ENCODE assay signal across 33 cellular contexts in genomic region chr2:5897249-5897648, GRCh38.
DNase-seq lines count a peak whose midpoint lies in the region; ATAC-seq and TF ChIP-seq lines count a peak whose summit lies in the region.
"Had no signal": no experiment of that assay in that cellular context is flagged by ENCODE, and none has a peak within 500 bp of the region (broad histone marks: within the 10 kb centered on the region; RNA-seq: fewer than 3 reads in every experiment).

No MANE protein-coding gene starts in this region.

- H3K79me1 ChIP-seq in IMR-90 (ENCODE audit: low read depth in 1 of 2, low read length in 2 of 2) = no peaks in the 10 kb centered on the region

- H3K4me2 ChIP-seq in IMR-90 (ENCODE audit: low read depth, low read length) (no peak overlapping the region), osteoblast (ENCODE audit: insufficient read depth, low read length) (no peak overlapping the region)
- H3K4me2 ChIP-seq: A549; BLaER1; BLaER1 treated with 17β-estradiol and CSF1 and Interleukin-3, amounts not matched to agents 10 nM and 100 nM had no signal

- H3K36me3 ChIP-seq in IMR-90 (ENCODE audit: control insufficient read depth, insufficient read depth, low read length) (no peaks in the 10 kb centered on the region), esophagus muscularis mucosa (no peaks in the 10 kb centered on the region), osteoblast (ENCODE audit: insufficient read depth, low read length) (no peaks in the 10 kb centered on the region)
- H3K36me3 ChIP-seq: BE2C; BLaER1; BLaER1 treated with 17β-estradiol and CSF1 and Interleukin-3, amounts not matched to agents 10 nM and 100 nM had no signal

- ATAC-seq in IMR-90 (ENCODE audit: low read depth) = no peak
- ATAC-seq in Right ventricle myocardium superior (ENCODE audit: poor library complexity) = no peak
- no peak for ATAC-seq in activated CD8-positive, alpha-beta T cell treated with anti-CD3 and anti-CD28 coated beads, Interleukin-2, amount 10 ng/mL, durations not matched to agents 7 days and 5 days
- ATAC-seq: A549; CD8-positive, alpha-beta T cell had no signal

- no peaks in the 10 kb centered on the region for H3K9me1 ChIP-seq in IMR-90 (ENCODE audit: insufficient read depth, low read length)

- H3K56ac ChIP-seq in IMR-90 (ENCODE audit: extremely low read depth, insufficient read depth, low read length) = no peak overlapping the region; the same call in 1 of the 2 replicates

- H3K9me3 ChIP-seq in IMR-90 (ENCODE audit: control insufficient read depth, insufficient read depth, low read length) (no peaks in the 10 kb centered on the region), esophagus muscularis mucosa (no peaks in the 10 kb centered on the region), osteoblast (ENCODE audit: low read depth, low read length) (no peaks in the 10 kb centered on the region)
- H3K9me3 ChIP-seq: A549, Caco-2 had no signal

- TF ChIP-seq RAD21 in IMR-90 (IDR thresholded peaks at IDR 0.05; ENCODE audit: low read length) = no peak

- H3K9ac ChIP-seq in IMR-90 (ENCODE audit: low read depth, low read length) = no peak overlapping the region
- H3K9ac ChIP-seq: BLaER1; BLaER1 treated with 17β-estradiol and CSF1 and Interleukin-3, amounts not matched to agents 10 nM and 100 nM had no signal

- H3K4me3 Mint-ChIP-seq in activated CD8-positive, alpha-beta T cell treated with anti-CD3 and anti-CD28 coated beads, Interleukin-2, amount 10 ng/mL, durations not matched to agents 7 days and 5 days = no peak overlapping the region
- H3K4me3 Mint-ChIP-seq: B cell; CD14-positive monocyte; CD4-positive, alpha-beta memory T cell; CD4-positive, alpha-beta T cell; CD4-positive, CD25-positive, alpha-beta regulatory T cell; CD8-positive, alpha-beta memory T cell; CD8-positive, alpha-beta T cell had no signal

- no peak overlapping the region for H2AFZ ChIP-seq in IMR-90 (replicated peaks; ENCODE audit: low read length, poor library complexity)
- H2AFZ ChIP-seq in osteoblast (ENCODE audit: low read length) = no peak overlapping the region

- TF ChIP-seq EP300 in esophagus muscularis mucosa (IDR thresholded peaks at IDR 0.05) = no peak

- H4K20me1 ChIP-seq in IMR-90 (ENCODE audit: insufficient read depth, low read length) (no peaks in the 10 kb centered on the region), osteoblast (ENCODE audit: insufficient read depth, low read length) (no peaks in the 10 kb centered on the region)
- H4K20me1 ChIP-seq: BLaER1; BLaER1 treated with 17β-estradiol and CSF1 and Interleukin-3, amounts not matched to agents 10 nM and 100 nM had no signal

- H3K14ac ChIP-seq in IMR-90 (replicated peaks; ENCODE audit: low read depth, low read length) = no peak overlapping the region

- H3K27ac Mint-ChIP-seq in activated CD8-positive, alpha-beta T cell treated with anti-CD3 and anti-CD28 coated beads, Interleukin-2, amount 10 ng/mL, durations not matched to agents 7 days and 5 days = no peak overlapping the region
- H3K27ac Mint-ChIP-seq: B cell; CD14-positive monocyte; CD4-positive, alpha-beta memory T cell; CD4-positive, alpha-beta T cell; CD4-positive, CD25-positive, alpha-beta regulatory T cell; CD8-positive, alpha-beta T cell had no signal

- no peak overlapping the region for H2BK5ac ChIP-seq in IMR-90 (ENCODE audit: low read depth, low read length, poor library complexity, severe bottlenecking)

- no peak overlapping the region for H3K4ac ChIP-seq in IMR-90 (ENCODE audit: low read depth, low read length)

- H4K91ac ChIP-seq in IMR-90 (ENCODE audit: insufficient read depth, low read depth, low read length) = no peak overlapping the region

- H2AK5ac ChIP-seq in IMR-90 (ENCODE audit: low read depth, low read length) = no peak overlapping the region

- H3K27me3 Mint-ChIP-seq in activated CD8-positive, alpha-beta T cell treated with anti-CD3 and anti-CD28 coated beads, Interleukin-2, amount 10 ng/mL, durations not matched to agents 7 days and 5 days (ENCODE audit: low read depth) = no peaks in the 10 kb centered on the region
- H3K27me3 Mint-ChIP-seq: B cell; CD4-positive, alpha-beta memory T cell; CD4-positive, alpha-beta T cell; CD4-positive, CD25-positive, alpha-beta regulatory T cell; CD8-positive, alpha-beta memory T cell had no signal

- no peak overlapping the region for H2BK20ac ChIP-seq in IMR-90 (ENCODE audit: low read depth, low read length)

- in situ Hi-C loops in IMR-90 (cut with MboI; ENCODE audit: low sequenced_read_pairs) = no loop called here

- POLR2A ChIA-PET in IMR-90 (lab: Charles Lee; ENCODE audit: unreplicated experiment) = no interaction called here
- POLR2A ChIA-PET in activated CD8-positive, alpha-beta T cell treated with anti-CD3 and anti-CD28 coated beads, Interleukin-2, amount 10 ng/mL, durations not matched to agents 7 days and 5 days (lab: Charles Lee) = no interaction called here

- peak overlapping the region; percentile 13 for H2AK9ac ChIP-seq in IMR-90 (replicated peaks; ENCODE audit: low read depth, low read length, poor library complexity)

- H3K4me1 ChIP-seq in IMR-90 (ENCODE audit: control insufficient read depth, insufficient read depth, low read length) (no peaks in the 10 kb centered on the region), esophagus muscularis mucosa (no peaks in the 10 kb centered on the region), osteoblast (ENCODE audit: insufficient read depth, low read length) (no peaks in the 10 kb centered on the region)
- H3K4me1 ChIP-seq: A549, BE2C, Caco-2 had no signal

- H3K27ac ChIP-seq in IMR-90 (ENCODE audit: insufficient read depth, low read length) (no peak overlapping the region), esophagus muscularis mucosa (replicated peaks in 1 of 4) (no peak overlapping the region), osteoblast (ENCODE audit: low read depth, low read length) (no peak overlapping the region)
- H3K27ac ChIP-seq: 22Rv1; A549; BLaER1; BLaER1 treated with 17β-estradiol and CSF1 and Interleukin-3, amounts not matched to agents 10 nM and 100 nM; C4-2B had no signal

- H3K23ac ChIP-seq in IMR-90 (ENCODE audit: low read depth, low read length) = no peak overlapping the region

- no peak overlapping the region for H2BK15ac ChIP-seq in IMR-90 (ENCODE audit: low read depth, low read length)

- no peak for TF ChIP-seq POLR2A in IMR-90 (IDR thresholded peaks at IDR 0.05; ENCODE audit: low read depth, low read length)
- TF ChIP-seq POLR2A in esophagus muscularis mucosa (IDR thresholded peaks at IDR 0.05; ENCODE audit: low read depth) = no peak

- no TSS peak for BruUV-seq in IMR-90 (replicated peaks; lab: Mats Ljungman, UMichigan)

- DNase-seq in IMR-90 = no peak
- peak; percentile 90 for DNase-seq in esophagus muscularis mucosa (ENCODE audit: extremely low spot score)
- DNase-seq in osteoblast (ENCODE audit: insufficient read length, low spot score, missing footprints) = peak; percentile 5
- DNase-seq in Kasumi-1 (lab: John Stamatoyannopoulos, UW) = no peak
- DNase-seq in Right ventricle myocardium superior = no peak
- no peak for DNase-seq in activated CD8-positive, alpha-beta T cell treated with anti-CD3 and anti-CD28 coated beads, Interleukin-2, amount 10 ng/mL, durations not matched to agents 7 days and 5 days
- DNase-seq: 8988T; ACHN; AML-193; BE2C; C1 segment of cervical spinal cord; Caco-2; Calu3; CD4-positive, alpha-beta memory T cell; CD4-positive, alpha-beta T cell; CD4-positive, CD25-positive, alpha-beta regulatory T cell; CD8-positive, alpha-beta memory T cell; CD8-positive, alpha-beta T cell; COR-L47; DMS 273 treated with DMSO at 0.1 percent for 48 hours; DMS153; DMS53; DMS79; DMS79 treated with DMSO at 0.1 percent for 48 hours; DND-41; EL had no signal

- 75% methylated on average over 2 of the region's 5 CpGs; no CpG with 5 or more reads in 1 of the 2 experiments for WGBS in IMR-90 (ENCODE audit: extremely low coverage in 2 of 2, insufficient read length in 1 of 2), 2 experiments
- WGBS in esophagus muscularis mucosa = 78% methylated on average over 5 of the region's 5 CpGs

- no peak overlapping the region for H4K8ac ChIP-seq in IMR-90 (ENCODE audit: low read depth in 2 of 2, low read length in 2 of 2)

- no peaks in the 10 kb centered on the region for H3K27me3 ChIP-seq in IMR-90 (ENCODE audit: control insufficient read depth, insufficient read depth, low read length)
- H3K27me3 ChIP-seq in esophagus muscularis mucosa = no peaks in the 10 kb centered on the region
- H3K27me3 ChIP-seq in osteoblast (ENCODE audit: insufficient read depth, low read length) = no peaks in the 10 kb centered on the region
- H3K27me3 ChIP-seq: BE2C; BLaER1; BLaER1 treated with 17β-estradiol and CSF1 and Interleukin-3, amounts not matched to agents 10 nM and 100 nM had no signal

- no peak overlapping the region for H4K5ac ChIP-seq in IMR-90 (ENCODE audit: low read depth, low read length)

- H3K18ac ChIP-seq in IMR-90 (ENCODE audit: low read depth, low read length) = no peak overlapping the region

- H3K4me1 Mint-ChIP-seq in activated CD8-positive, alpha-beta T cell treated with anti-CD3 and anti-CD28 coated beads, Interleukin-2, amount 10 ng/mL, durations not matched to agents 7 days and 5 days (ENCODE audit: low read depth) = no peaks in the 10 kb centered on the region
- H3K4me1 Mint-ChIP-seq: B cell; CD14-positive monocyte; CD4-positive, alpha-beta memory T cell; CD4-positive, CD25-positive, alpha-beta regulatory T cell; CD8-positive, alpha-beta memory T cell had no signal

- no peaks in the 10 kb centered on the region for H3K79me2 ChIP-seq in osteoblast (ENCODE audit: insufficient read depth, low read length)

- TF ChIP-seq CTCF in IMR-90 (conservative IDR thresholded peaks at IDR 0.05; ENCODE audit: low read depth, low read length) = no peak
- TF ChIP-seq CTCF in esophagus muscularis mucosa (IDR thresholded peaks at IDR 0.05) = no peak
- no peak for TF ChIP-seq CTCF in osteoblast (IDR thresholded peaks at IDR 0.05; ENCODE audit: extremely low read depth, low read depth, low read length)

- CTCF ChIA-PET in IMR-90 (lab: Yijun Ruan, JAX) = no interaction called here
- CTCF ChIA-PET in activated CD8-positive, alpha-beta T cell treated with anti-CD3 and anti-CD28 coated beads, Interleukin-2, amount 10 ng/mL, durations not matched to agents 7 days and 5 days (lab: Charles Lee) = no interaction called here

- intact Hi-C loops in IMR-90 (cut with micrococcal nuclease) (no loop called here), esophagus muscularis mucosa (cut with DNase I) (no loop called here), Right ventricle myocardium superior (cut with DNase I) (no loop called here)

- H3K36me3 Mint-ChIP-seq in activated CD8-positive, alpha-beta T cell treated with anti-CD3 and anti-CD28 coated beads, Interleukin-2, amount 10 ng/mL, durations not matched to agents 7 days and 5 days (ENCODE audit: low read depth) = no peaks in the 10 kb centered on the region
- H3K36me3 Mint-ChIP-seq: CD14-positive monocyte; CD4-positive, alpha-beta memory T cell; CD4-positive, CD25-positive, alpha-beta regulatory T cell; CD8-positive, alpha-beta memory T cell; CD8-positive, alpha-beta T cell had no signal

- H3K9me3 Mint-ChIP-seq in activated CD8-positive, alpha-beta T cell treated with anti-CD3 and anti-CD28 coated beads, Interleukin-2, amount 10 ng/mL, durations not matched to agents 7 days and 5 days (ENCODE audit: insufficient read depth) = no peaks in the 10 kb centered on the region
- H3K9me3 Mint-ChIP-seq: CD4-positive, alpha-beta T cell; CD8-positive, alpha-beta T cell had no signal

- dilution Hi-C loops in IMR-90 (cut with HindIII; ENCODE audit: low sequenced_read_pairs, unreplicated experiment) = no loop called here

- no peak overlapping the region for H3K4me3 ChIP-seq in IMR-90 (ENCODE audit: insufficient read depth, low read depth, low read length)
- H3K4me3 ChIP-seq in esophagus muscularis mucosa = no peak overlapping the region
- H3K4me3 ChIP-seq in osteoblast (ENCODE audit: insufficient read depth, low read length) = no peak overlapping the region
- H3K4me3 ChIP-seq: A549; BLaER1; BLaER1 treated with 17β-estradiol and CSF1 and Interleukin-3, amounts not matched to agents 10 nM and 100 nM had no signal

- H2BK120ac ChIP-seq in IMR-90 (ENCODE audit: low read depth, low read length) = no peak overlapping the region

Comparison
In these comparisons a context has a peak if more than half of its experiments do, and no peak if none do; other contexts are left out.
1. DNase-seq: peak in esophagus muscularis mucosa (single experiment) and osteoblast (single experiment); none in IMR-90 (single experiment), Kasumi-1 (0 of 2), Right ventricle myocardium superior (single experiment) and activated CD8-positive, alpha-beta T cell treated with anti-CD3 and anti-CD28 coated beads, Interleukin-2, amount 10 ng/mL, durations not matched to agents 7 days and 5 days (single experiment).